In the genomic region with DNA sequence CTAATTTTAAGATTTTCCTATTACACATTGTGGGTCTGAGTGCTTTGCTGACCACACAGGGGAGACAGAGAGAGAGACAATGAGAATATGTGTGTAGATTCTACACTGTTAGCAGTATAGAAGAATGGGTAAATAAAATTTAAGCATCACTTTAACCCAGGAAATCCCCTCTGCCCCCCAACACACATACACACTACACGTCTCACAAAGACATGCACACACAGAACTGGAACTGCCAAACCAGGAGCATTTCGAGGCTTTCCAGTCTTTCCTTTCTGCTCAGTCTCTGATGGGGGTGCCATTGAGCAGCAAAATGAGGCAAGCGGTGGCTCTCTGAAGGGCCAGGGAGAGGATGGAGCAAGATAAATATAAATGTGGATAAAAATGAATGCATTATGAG, we compare ENCODE assay signal across 9 cellular contexts. TPM values are rescaled to one million over a fixed set of nuclear protein-coding genes. Genes with fewer than 3 reads are reported as not detected.
DNase-seq lines count a peak whose midpoint lies in the region; ATAC-seq and TF ChIP-seq lines count a peak whose summit lies in the region.
"Had no signal": no experiment of that assay in that cellular context is flagged by ENCODE, and none has a peak within 500 bp of the region (broad histone marks: within the 10 kb centered on the region; RNA-seq: fewer than 3 reads in every experiment).

No MANE protein-coding gene starts in this region.

- TF ChIP-seq CTCF in dorsolateral prefrontal cortex (IDR thresholded peaks at IDR 0.05 in 54 of 56, conservative IDR thresholded peaks at IDR 0.05 in 2 of 56; ENCODE audit: low read depth in 1 of 56, partially characterized antibody in 56 of 56): peak in 48 of 56 donors; percentile 10 to 59 (median 41)

- peak overlapping the region in 52 of 59 donors; percentile 1 to 96 (median 86) for H3K27ac ChIP-seq in dorsolateral prefrontal cortex

- H3K27me3 ChIP-seq in dorsolateral prefrontal cortex: peaks cover 0 to 2% (median 0%) of the 10 kb centered on the region in 45 donors

- ATAC-seq in stimulated activated naive CD8-positive, alpha-beta T cell treated with anti-CD3 and anti-CD28 coated beads, Interleukin-15, Interleukin-2, amounts not matched to agents 100 U/mL and 50 U/mL, for 24 hours: no peak
- ATAC-seq in HG03108 (IDR thresholded peaks at IDR 0.05; ENCODE audit: unreplicated experiment) (no peak), HG02884 (IDR thresholded peaks at IDR 0.05; ENCODE audit: unreplicated experiment) (no peak)

- DNase-seq in SKM-1 treated with dmso at 0.1 percent for 144 hours (lab: John Stamatoyannopoulos, UW; ENCODE audit: unreplicated experiment): peak; percentile 21
- DNase-seq in SKM-1 (lab: John Stamatoyannopoulos, UW; ENCODE audit: unreplicated experiment): no peak
- DNase-seq in NCI-H82 (lab: John Stamatoyannopoulos, UW): peak; percentile 46
- DNase-seq in dorsolateral prefrontal cortex: peak in 3 of 10 donors; percentile 30 to 52 (median 40)
- DNase-seq in pons (ENCODE audit: low spot score): peak; percentile 42
- no peak for DNase-seq in stimulated activated naive CD8-positive, alpha-beta T cell treated with anti-CD3 and anti-CD28 coated beads, Interleukin-15, Interleukin-2, amounts not matched to agents 100 U/mL and 50 U/mL, for 24 hours
- DNase-seq: activated B cell treated with CpG ODN at 0.5 μM for 24 hours had no signal

- intact Hi-C loops in dorsolateral prefrontal cortex (cut with DNase I): no loop called here

- peak overlapping the region in 54 of 59 donors; percentile 9 to 89 (median 77) for H3K4me3 ChIP-seq in dorsolateral prefrontal cortex

RNA-seq across cellular contexts. Expression of a gene that starts 2.5 kb away (rescaled TPM):
- 10 to 100 TPM in 119 of 120 experiments, 1 to 10 TPM in 1; 9.8 to 72.4 (median 25.3) TPM for total RNA-seq in dorsolateral prefrontal cortex
- total RNA-seq: activated B cell treated with CpG ODN at 0.5 μM for 24 hours had no signal

RNA-seq across cellular contexts. Expression of a gene that starts 16.9 kb away (rescaled TPM):
- total RNA-seq in dorsolateral prefrontal cortex: 10 to 100 TPM; 31.1 to 65.0 (median 45.8) TPM

Comparison
In these comparisons a context has a peak if more than half of its experiments do, and no peak if none do; other contexts are left out.
1. DNase-seq: peak in SKM-1 treated with dmso at 0.1 percent for 144 hours (single experiment), NCI-H82 (single experiment) and pons (single experiment); none in SKM-1 (single experiment) and stimulated activated naive CD8-positive, alpha-beta T cell treated with anti-CD3 and anti-CD28 coated beads, Interleukin-15, Interleukin-2, amounts not matched to agents 100 U/mL and 50 U/mL, for 24 hours (single experiment).